17 cellular contexts compared by ENCODE assay signal in the genomic region with DNA sequence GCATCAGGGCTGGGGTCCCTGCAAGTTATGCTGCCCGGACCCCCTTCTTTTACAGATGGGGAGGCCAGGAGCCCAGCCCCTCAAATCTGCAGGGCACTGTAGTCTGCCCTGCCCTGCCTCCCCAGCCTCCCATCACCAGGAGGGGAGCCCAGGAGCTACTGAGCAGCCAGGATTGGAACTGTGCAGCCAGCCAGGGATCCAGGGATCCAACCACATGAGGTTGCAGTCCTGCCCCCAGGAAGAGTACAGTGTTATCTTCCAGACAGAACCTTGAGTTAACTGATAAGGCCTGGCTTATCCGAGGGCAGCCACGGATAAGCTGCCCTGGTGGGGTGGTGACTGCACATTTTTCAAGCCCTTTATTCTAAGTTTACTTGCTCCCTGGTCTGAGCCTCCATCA. TPM values are rescaled to one million over a fixed set of nuclear protein-coding genes. Genes with fewer than 3 reads are reported as not detected.
A peak's percentile ranks its signal among the peaks of the same experiment; 100 is the strongest.
DNase-seq lines count a peak whose midpoint lies in the region; ATAC-seq, FAIRE-seq and TF ChIP-seq lines count a peak whose summit lies in the region.
"Had no signal": no experiment of that assay in that cellular context is flagged by ENCODE, and none has a peak within 500 bp of the region (broad histone marks: within the 10 kb centered on the region; RNA-seq: fewer than 3 reads in every experiment).

No MANE protein-coding gene starts in this region.

- H3K4me3 ChIP-seq in SK-N-SH (ENCODE audit: low read depth in 2 of 2, low read length in 1 of 2) (no peak overlapping the region), Panc1 (ENCODE audit: low read depth in 2 of 2, low read length in 2 of 2) (no peak overlapping the region)
- H3K4me3 ChIP-seq: BLaER1 treated with 17β-estradiol and CSF1 and Interleukin-3, amounts not matched to agents 10 nM and 100 nM; GM23248 had no signal

- no peak for TF ChIP-seq RAD21 in SK-N-SH (IDR thresholded peaks at IDR 0.05; ENCODE audit: low read length)

- no TSS peak for BruUV-seq in Panc1 (replicated peaks; lab: Mats Ljungman, UMichigan)

- TF ChIP-seq POLR2A in erythroblast (IDR thresholded peaks at IDR 0.05; ENCODE audit: low read length) (no peak), H54 (IDR thresholded peaks at IDR 0.05; ENCODE audit: low read depth, low read length) (no peak)

- H4K20me1 ChIP-seq in SK-N-SH (ENCODE audit: insufficient read depth), result no peaks in the 10 kb centered on the region
- H4K20me1 ChIP-seq: BLaER1 treated with 17β-estradiol and CSF1 and Interleukin-3, amounts not matched to agents 10 nM and 100 nM had no signal

- peaks cover 0 to 20% of the 10 kb centered on the region in 2 experiments; a peak in 1 of 4 replicates for H3K4me1 ChIP-seq in SK-N-SH (ENCODE audit: control insufficient read depth in 1 of 2, insufficient read depth in 2 of 2, low read depth in 1 of 2, low read length in 1 of 2)
- H3K4me1 ChIP-seq in Panc1 (ENCODE audit: control insufficient read depth, insufficient read depth, low read length), result no peaks in the 10 kb centered on the region

- TF ChIP-seq CTCF in SK-N-SH (IDR thresholded peaks at IDR 0.05), result no peak
- no peak for TF ChIP-seq CTCF in Panc1 (IDR thresholded peaks at IDR 0.05)

- 20% methylated on average over 1 of the region's 3 CpGs for WGBS in SK-N-SH (ENCODE audit: low lambda C conversion rate)

- H3K36me3 ChIP-seq in SK-N-SH (replicated peaks in 1 of 2; ENCODE audit: control insufficient read depth in 1 of 2, insufficient read depth in 2 of 2, low read length in 1 of 2), result no peaks in the 10 kb centered on the region
- H3K36me3 ChIP-seq in Panc1 (ENCODE audit: control insufficient read depth, insufficient read depth, low read length), result no peaks in the 10 kb centered on the region
- H3K36me3 ChIP-seq: BLaER1 treated with 17β-estradiol and CSF1 and Interleukin-3, amounts not matched to agents 10 nM and 100 nM had no signal

- no peaks in the 10 kb centered on the region for H3F3A ChIP-seq in SK-N-SH (replicated peaks; ENCODE audit: insufficient read depth)

- H3K9me3 ChIP-seq in SK-N-SH, result no peaks in the 10 kb centered on the region
- H3K9me3 ChIP-seq in Panc1 (ENCODE audit: control insufficient read depth, insufficient read depth, low read depth, low read length), result no peaks in the 10 kb centered on the region
- H3K9me3 ChIP-seq: BLaER1 treated with 17β-estradiol and CSF1 and Interleukin-3, amounts not matched to agents 10 nM and 100 nM had no signal

- intact Hi-C loops in Panc1 (cut with micrococcal nuclease; ENCODE audit: unreplicated experiment) (no loop called here), posterior vena cava (cut with DNase I) (loop anchor here in 1 of 2 donors (5.0 kb wide), 1 partner anchor 151 kb away; no protein-coding TSS in a partner anchor)

- no peaks in the 10 kb centered on the region for H3K27me3 ChIP-seq in SK-N-SH (ENCODE audit: insufficient read depth)
- H3K27me3 ChIP-seq in Panc1 (ENCODE audit: control insufficient read depth, insufficient read depth, low read length), result no peaks in the 10 kb centered on the region
- H3K27me3 ChIP-seq: BLaER1 treated with 17β-estradiol and CSF1 and Interleukin-3, amounts not matched to agents 10 nM and 100 nM had no signal

- no peak overlapping the region for H2AFZ ChIP-seq in SK-N-SH (ENCODE audit: low read depth)

- no peak overlapping the region for H3K27ac ChIP-seq in SK-N-SH (ENCODE audit: low read depth in 2 of 2, low read length in 1 of 2)
- H3K27ac ChIP-seq in Panc1 (ENCODE audit: low read length), result no peak overlapping the region
- H3K27ac ChIP-seq: BLaER1 treated with 17β-estradiol and CSF1 and Interleukin-3, amounts not matched to agents 10 nM and 100 nM; GM23248 had no signal

- no peaks in the 10 kb centered on the region for H3K9me2 ChIP-seq in SK-N-SH

- CTCF ChIA-PET in SK-N-SH (lab: Yijun Ruan, JAX), result interaction anchor here (0.6 to 13.4 kb wide), 34 partner anchors 8 to 330 kb away, joined by 3 to 542 read pairs (median 5); a partner anchor contains a TSS
- CTCF ChIA-PET in Panc1 (lab: Charles Lee), result interaction anchor here (3.4 kb wide), 1 partner anchor 152 kb away, joined by 19 read pairs; no protein-coding TSS in a partner anchor

- no peak overlapping the region for H3K9ac ChIP-seq in SK-N-SH
- H3K9ac ChIP-seq: GM23248 had no signal

- in situ Hi-C loops in Panc1 (cut with HindIII; ENCODE audit: low pct_unique_long_range_greater_than_20kb, low sequenced_read_pairs), result no loop called here

- no peak for FAIRE-seq in H54 (lab: Jason Lieb, UNC)
- FAIRE-seq: RCC 7860 had no signal

- POLR2A ChIA-PET in SK-N-SH (lab: Yijun Ruan, JAX), result interaction anchor here (0.6 to 1.9 kb wide), 3 partner anchors 12 to 148 kb away, joined by 3 to 6 read pairs (median 3); a partner anchor contains a TSS
- POLR2A ChIA-PET in Panc1 (lab: Charles Lee), result no interaction called here

- DNase-seq in SK-N-SH, result peak; percentile 60
- DNase-seq in Panc1 (ENCODE audit: low read depth, low spot score), result no peak
- peak; percentile 59 to 88 for DNase-seq in erythroblast (lab: John Stamatoyannopoulos, UW)
- DNase-seq in posterior vena cava (ENCODE audit: low spot score), result peak; percentile 47
- no peak for DNase-seq in C1 segment of cervical spinal cord (lab: John Stamatoyannopoulos, UW)
- no peak for DNase-seq in H54 (ENCODE audit: insufficient read length, low spot score)
- DNase-seq: 8988T, COR-L47, GM23248, NCI-H187, NCI-H226, NCI-H524 treated with DMSO at 0.1 percent for 48 hours, SHP77 treated with DMSO at 0.1 percent for 48 hours had no signal

- no peak overlapping the region for H3K4me2 ChIP-seq in SK-N-SH

- TF ChIP-seq EP300 in SK-N-SH (IDR thresholded peaks at IDR 0.05; ENCODE audit: borderline replicate concordance in 1 of 2, low read depth in 1 of 2, low read length in 1 of 2), result no peak

- ATAC-seq in SK-N-SH treated with all-trans-retinoic acid at 6 μM for 48 hours (no peak), Panc1 (peak; percentile 57; the same call in 1 of the 2 replicates), GM19351 (IDR thresholded peaks at IDR 0.05; ENCODE audit: unreplicated experiment) (no peak)

- no peaks in the 10 kb centered on the region for H3K79me2 ChIP-seq in SK-N-SH (ENCODE audit: insufficient read depth)

TF ChIP-seq in SK-N-SH, 30 proteins besides CTCF, POLR2A, EP300 and RAD21:
- TF ChIP-seq YY1 (IDR thresholded peaks at IDR 0.05; ENCODE audit: low read depth), result no peak
- peak; percentile 35; the same call in 1 of the 2 replicates for TF ChIP-seq GATA2 (CRISPR knock-in tag; IDR thresholded peaks at IDR 0.05)

TF ChIP-seq in SK-N-SH treated with all-trans-retinoic acid at 6 μM for 48 hours, 23 proteins besides CTCF, POLR2A, EP300 and RAD21 (continues in another document):
- TF ChIP-seq, protein P1, sequence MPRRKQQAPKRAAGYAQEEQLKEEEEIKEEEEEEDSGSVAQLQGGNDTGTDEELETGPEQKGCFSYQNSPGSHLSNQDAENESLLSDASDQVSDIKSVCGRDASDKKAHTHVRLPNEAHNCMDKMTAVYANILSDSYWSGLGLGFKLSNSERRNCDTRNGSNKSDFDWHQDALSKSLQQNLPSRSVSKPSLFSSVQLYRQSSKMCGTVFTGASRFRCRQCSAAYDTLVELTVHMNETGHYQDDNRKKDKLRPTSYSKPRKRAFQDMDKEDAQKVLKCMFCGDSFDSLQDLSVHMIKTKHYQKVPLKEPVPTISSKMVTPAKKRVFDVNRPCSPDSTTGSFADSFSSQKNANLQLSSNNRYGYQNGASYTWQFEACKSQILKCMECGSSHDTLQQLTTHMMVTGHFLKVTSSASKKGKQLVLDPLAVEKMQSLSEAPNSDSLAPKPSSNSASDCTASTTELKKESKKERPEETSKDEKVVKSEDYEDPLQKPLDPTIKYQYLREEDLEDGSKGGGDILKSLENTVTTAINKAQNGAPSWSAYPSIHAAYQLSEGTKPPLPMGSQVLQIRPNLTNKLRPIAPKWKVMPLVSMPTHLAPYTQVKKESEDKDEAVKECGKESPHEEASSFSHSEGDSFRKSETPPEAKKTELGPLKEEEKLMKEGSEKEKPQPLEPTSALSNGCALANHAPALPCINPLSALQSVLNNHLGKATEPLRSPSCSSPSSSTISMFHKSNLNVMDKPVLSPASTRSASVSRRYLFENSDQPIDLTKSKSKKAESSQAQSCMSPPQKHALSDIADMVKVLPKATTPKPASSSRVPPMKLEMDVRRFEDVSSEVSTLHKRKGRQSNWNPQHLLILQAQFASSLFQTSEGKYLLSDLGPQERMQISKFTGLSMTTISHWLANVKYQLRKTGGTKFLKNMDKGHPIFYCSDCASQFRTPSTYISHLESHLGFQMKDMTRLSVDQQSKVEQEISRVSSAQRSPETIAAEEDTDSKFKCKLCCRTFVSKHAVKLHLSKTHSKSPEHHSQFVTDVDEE (CRISPR knock-in tag; IDR thresholded peaks at IDR 0.05), result no peak
- TF ChIP-seq ZNF70 (CRISPR knock-in tag; IDR thresholded peaks at IDR 0.05) (no peak), OSR1 (CRISPR knock-in tag; IDR thresholded peaks at IDR 0.05) (no peak), ARNTL (CRISPR knock-in tag; IDR thresholded peaks at IDR 0.05; ENCODE audit: borderline replicate concordance, low read depth) (no peak), ISL1 (CRISPR knock-in tag; IDR thresholded peaks at IDR 0.05) (no peak)
- TF ChIP-seq, protein P2, sequence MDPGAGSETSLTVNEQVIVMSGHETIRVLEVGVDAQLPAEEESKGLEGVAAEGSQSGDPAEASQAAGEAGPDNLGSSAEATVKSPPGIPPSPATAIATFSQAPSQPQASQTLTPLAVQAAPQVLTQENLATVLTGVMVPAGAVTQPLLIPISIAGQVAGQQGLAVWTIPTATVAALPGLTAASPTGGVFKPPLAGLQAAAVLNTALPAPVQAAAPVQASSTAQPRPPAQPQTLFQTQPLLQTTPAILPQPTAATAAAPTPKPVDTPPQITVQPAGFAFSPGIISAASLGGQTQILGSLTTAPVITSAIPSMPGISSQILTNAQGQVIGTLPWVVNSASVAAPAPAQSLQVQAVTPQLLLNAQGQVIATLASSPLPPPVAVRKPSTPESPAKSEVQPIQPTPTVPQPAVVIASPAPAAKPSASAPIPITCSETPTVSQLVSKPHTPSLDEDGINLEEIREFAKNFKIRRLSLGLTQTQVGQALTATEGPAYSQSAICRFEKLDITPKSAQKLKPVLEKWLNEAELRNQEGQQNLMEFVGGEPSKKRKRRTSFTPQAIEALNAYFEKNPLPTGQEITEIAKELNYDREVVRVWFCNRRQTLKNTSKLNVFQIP (CRISPR knock-in tag; IDR thresholded peaks at IDR 0.05; ENCODE audit: borderline replicate concordance, low read depth), result no peak

RNA-seq across cellular contexts. Expression of a gene that starts 11.4 kb away (rescaled TPM):
- polyA plus RNA-seq in SK-N-SH (2012; rRNA removed), result 46.2 and 52.0 TPM in 2 replicates
- 18.9 and 28.9 TPM in 2 replicates for polyA plus RNA-seq in SK-N-SH (2012; cell fraction: cytosol; rRNA removed)
- 127 and 159 TPM in 2 replicates for polyA plus RNA-seq in SK-N-SH (2012; cell fraction: nucleus; rRNA removed)
- total RNA-seq in Panc1 (2021; ENCODE audit: unreplicated experiment), result 5.1 TPM
- 5.2 TPM for polyA plus RNA-seq in Panc1 (2012; ENCODE audit: insufficient read length)
- total RNA-seq in posterior vena cava, result 1 to 10 TPM; 5.8 to 8.6 TPM

RNA-seq across cellular contexts. Expression of a gene that starts 26.8 kb away (rescaled TPM):
- polyA plus RNA-seq in SK-N-SH (2012; rRNA removed), result 17.2 and 22.2 TPM in 2 replicates
- 8.7 and 9.0 TPM in 2 replicates for polyA plus RNA-seq in SK-N-SH (2012; cell fraction: cytosol; rRNA removed)
- 107 and 134 TPM in 2 replicates for polyA plus RNA-seq in SK-N-SH (2012; cell fraction: nucleus; rRNA removed)
- total RNA-seq in Panc1 (2021; ENCODE audit: unreplicated experiment), result 28.3 TPM
- polyA plus RNA-seq in Panc1 (2012; ENCODE audit: insufficient read length), result 21.2 TPM
- total RNA-seq in posterior vena cava, result 10 to 100 TPM in 1 of 2 donors, 1 to 10 TPM in 1; 9.9 to 13.5 TPM

Comparison
In these comparisons a context has a peak if more than half of its experiments do, and no peak if none do; other contexts are left out.
1. DNase-seq: peak in SK-N-SH (single experiment), erythroblast (2 of 2) and posterior vena cava (single experiment); none in Panc1 (single experiment), C1 segment of cervical spinal cord (0 of 14) and H54 (single experiment).